19 cellular contexts compared by ENCODE assay signal in genomic region chr5:170660531-170660930, GRCh38.
"Had no signal": no experiment of that assay in that cellular context is flagged by ENCODE, and none has a peak within 500 bp of the region (broad histone marks: within the 10 kb centered on the region; RNA-seq: fewer than 3 reads in every experiment).

No MANE protein-coding gene starts in this region.

- H3K36me3 ChIP-seq: esophagus muscularis mucosa, gastroesophageal sphincter, heart left ventricle, left lung, lower lobe of right lung had no signal

- H3K9me3 Mint-ChIP-seq: immature natural killer cell, mesothelial cell of epicardium had no signal

- H3K27ac ChIP-seq: coronary artery, dorsolateral prefrontal cortex, esophagus muscularis mucosa, foreskin keratinocyte, gastroesophageal sphincter, heart left ventricle, hepatocyte, left lung, lower lobe of right lung had no signal

- DNase-seq: dermis blood vessel endothelial cell; dorsolateral prefrontal cortex; effector CD4-positive, alpha-beta T cell; effector memory CD4-positive, alpha-beta T cell; foreskin keratinocyte; heart left ventricle; hypothalamus; immature natural killer cell; left cardiac atrium; left lung; left ventricle myocardium superior; lower lobe of right lung; mesenchymal stem cell; mucosa of descending colon had no signal

- H3K4me3 ChIP-seq: coronary artery, dorsolateral prefrontal cortex, esophagus muscularis mucosa, gastroesophageal sphincter, heart left ventricle, hepatocyte, left lung, lower lobe of right lung, mucosa of descending colon had no signal

- H3K9me3 ChIP-seq: esophagus muscularis mucosa, gastroesophageal sphincter, heart left ventricle, left lung, lower lobe of right lung, mucosa of descending colon had no signal

- H3K4me2 ChIP-seq: hepatocyte had no signal

- H2AFZ ChIP-seq: hepatocyte had no signal

- H3K4me3 Mint-ChIP-seq: immature natural killer cell, mesothelial cell of epicardium had no signal

- ATAC-seq: foreskin keratinocyte, gastroesophageal sphincter, heart left ventricle, left cardiac atrium, left lung, left ventricle myocardium superior, lower lobe of right lung, mucosa of descending colon had no signal

- H3K27ac Mint-ChIP-seq: mesothelial cell of epicardium had no signal

- H3K36me3 Mint-ChIP-seq: immature natural killer cell, mesothelial cell of epicardium had no signal

- H3K4me1 ChIP-seq: foreskin keratinocyte, gastroesophageal sphincter, left lung, lower lobe of right lung had no signal

- H3K4me1 Mint-ChIP-seq: immature natural killer cell, mesothelial cell of epicardium had no signal

- H3K27me3 ChIP-seq: foreskin keratinocyte, heart left ventricle, hepatocyte had no signal
